8 cellular contexts compared by ENCODE assay signal in genomic region chr16:85613609-85614337, GRCh38. TPM values are rescaled to one million over a fixed set of nuclear protein-coding genes. Genes with fewer than 3 reads are reported as not detected.
DNase-seq lines count a peak whose midpoint lies in the region; ATAC-seq and TF ChIP-seq lines count a peak whose summit lies in the region.

No MANE protein-coding gene starts in this region.

- intact Hi-C loops in dendritic cell treated with granulocyte-macrophage colony-stimulating factor and Interleukin-4, amounts not matched to agents 40 ng/mL and 50 ng/mL, for 4 days (cut with micrococcal nuclease) = loop anchor here (2.0 to 10.0 kb wide), 2 partner anchors 43 to 309 kb away; no protein-coding TSS in a partner anchor
- intact Hi-C loops in uterus (cut with DNase I; ENCODE audit: low total_unique reads) = loop anchor here (10.0 kb wide), 1 partner anchor 219 kb away; no protein-coding TSS in a partner anchor

- peak overlapping the region; percentile 76 for H3K4me3 Mint-ChIP-seq in dendritic cell treated with granulocyte-macrophage colony-stimulating factor and Interleukin-4, amounts not matched to agents 40 ng/mL and 50 ng/mL, for 4 days

- peaks cover 51% of the 10 kb centered on the region for H3K4me1 ChIP-seq in HUES6 (ENCODE audit: control insufficient read depth, insufficient read depth, low read length)
- peaks cover 4 to 46% of the 10 kb centered on the region in 2 donors for H3K4me1 ChIP-seq in uterus

- peaks cover 16% of the 10 kb centered on the region for H3K36me3 ChIP-seq in HUES6 (ENCODE audit: control insufficient read depth, insufficient read depth, low read length)
- H3K36me3 ChIP-seq in uterus = no peaks in the 10 kb centered on the region

- H3K27me3 Mint-ChIP-seq in dendritic cell treated with granulocyte-macrophage colony-stimulating factor and Interleukin-4, amounts not matched to agents 40 ng/mL and 50 ng/mL, for 4 days = no peaks in the 10 kb centered on the region

- H3K27ac Mint-ChIP-seq in dendritic cell treated with granulocyte-macrophage colony-stimulating factor and Interleukin-4, amounts not matched to agents 40 ng/mL and 50 ng/mL, for 4 days = peak overlapping the region; percentile 85

- H3K27ac ChIP-seq in HUES6 (ENCODE audit: low read depth, low read length) (peak overlapping the region; percentile 80; the same call in 1 of the 2 replicates), uterus (peak overlapping the region; percentile 34 to 80)

- peaks cover 33% of the 10 kb centered on the region for H3K36me3 Mint-ChIP-seq in dendritic cell treated with granulocyte-macrophage colony-stimulating factor and Interleukin-4, amounts not matched to agents 40 ng/mL and 50 ng/mL, for 4 days (ENCODE audit: low read depth)

- peaks cover 10% of the 10 kb centered on the region for H3K27me3 ChIP-seq in HUES6 (ENCODE audit: control insufficient read depth, insufficient read depth, low read length)
- no peaks in the 10 kb centered on the region for H3K27me3 ChIP-seq in uterus

- H3K9ac ChIP-seq in HUES6 (ENCODE audit: low read length) = peak overlapping the region; percentile 68

- TF ChIP-seq CTCF in uterus (IDR thresholded peaks at IDR 0.05) = no peak

- H3K4me1 Mint-ChIP-seq in dendritic cell treated with granulocyte-macrophage colony-stimulating factor and Interleukin-4, amounts not matched to agents 40 ng/mL and 50 ng/mL, for 4 days (ENCODE audit: low read depth) = peaks cover 47% of the 10 kb centered on the region

- no peaks in the 10 kb centered on the region for H3K9me3 ChIP-seq in HUES6 (ENCODE audit: control insufficient read depth, insufficient read depth, low read depth, low read length)
- no peaks in the 10 kb centered on the region for H3K9me3 ChIP-seq in uterus

- no peak for ATAC-seq in HG02973 (IDR thresholded peaks at IDR 0.05; ENCODE audit: unreplicated experiment)
- ATAC-seq in HG03520 (IDR thresholded peaks at IDR 0.05; ENCODE audit: unreplicated experiment) = no peak

- no peaks in the 10 kb centered on the region for H3K9me3 Mint-ChIP-seq in dendritic cell treated with granulocyte-macrophage colony-stimulating factor and Interleukin-4, amounts not matched to agents 40 ng/mL and 50 ng/mL, for 4 days

- DNase-seq in CMK (ENCODE audit: low read depth) (peak; percentile 91), SHP77 (lab: John Stamatoyannopoulos, UW) (peak; percentile 67 to 75), medulla oblongata (ENCODE audit: extremely low spot score) (peak; percentile 10), uterus (peak; percentile 50 to 58)

- TF ChIP-seq POLR2A in uterus (IDR thresholded peaks at IDR 0.05) = no peak

- peak overlapping the region; percentile 82 for H3K4me3 ChIP-seq in HUES6 (ENCODE audit: low read depth, low read length)
- H3K4me3 ChIP-seq in uterus = peak overlapping the region; percentile 50 to 53

RNA-seq across cellular contexts. Expression of gene GSE1, which starts 0.7 kb away (rescaled TPM):
- 100 to 1,000 TPM in 1 of 4 donors, 10 to 100 TPM in 3; 32.6 to 128 (median 73.9) TPM for total RNA-seq in uterus

Comparison
In these comparisons a context has a peak if more than half of its experiments do, and no peak if none do; other contexts are left out.
1. DNase-seq: peak in every context shown above with its lines; median percentile 91 in CMK; 71 in SHP77; 54 in uterus; 10 in medulla oblongata.